In the genomic region with DNA sequence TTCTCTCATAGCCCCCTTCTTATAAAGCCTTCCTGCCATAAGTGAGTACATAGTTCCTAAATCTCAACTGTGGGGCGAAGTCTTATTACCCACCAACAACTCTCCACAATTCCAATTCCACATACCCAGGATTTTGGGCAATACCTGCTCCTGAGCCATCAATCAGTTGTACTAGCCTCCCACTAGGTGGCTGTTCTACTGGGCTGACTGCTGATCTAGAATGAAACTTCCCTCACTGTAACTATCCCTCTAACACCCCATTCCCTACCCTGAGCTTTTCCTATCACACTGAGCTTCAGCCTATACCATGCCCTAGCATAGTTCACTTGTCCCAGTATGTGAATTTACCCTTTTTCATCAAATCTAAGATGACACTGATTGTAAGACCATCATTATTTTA, we compare ENCODE assay signal across 1 cellular context.
TF ChIP-seq lines count a peak whose summit lies in the region.

No MANE protein-coding gene starts in this region.

TF ChIP-seq in GM23338, 12 proteins besides CTCF, POLR2A, EP300 and RAD21:
- TF ChIP-seq ZNF114 (CRISPR knock-in tag; IDR thresholded peaks at IDR 0.05) (no peak), CREB1 (CRISPR knock-in tag; IDR thresholded peaks at IDR 0.05; ENCODE audit: low read depth) (no peak), POLR2AphosphoS5 (IDR thresholded peaks at IDR 0.05; ENCODE audit: low read depth) (no peak), EZH2phosphoT487 (IDR thresholded peaks at IDR 0.05; ENCODE audit: unreplicated experiment) (no peak), EZH2 (IDR thresholded peaks at IDR 0.05; ENCODE audit: low read depth, unreplicated experiment) (no peak), STAT1 (IDR thresholded peaks at IDR 0.05; ENCODE audit: unreplicated experiment) (no peak), NANOG (IDR thresholded peaks at IDR 0.05; ENCODE audit: borderline replicate concordance) (no peak), ZNF331 (CRISPR knock-in tag; IDR thresholded peaks at IDR 0.05; ENCODE audit: low read depth) (no peak), JUNB (IDR thresholded peaks at IDR 0.05; ENCODE audit: unreplicated experiment) (no peak), REST (IDR thresholded peaks at IDR 0.05; ENCODE audit: unreplicated experiment) (no peak)
- TF ChIP-seq, protein P1, sequence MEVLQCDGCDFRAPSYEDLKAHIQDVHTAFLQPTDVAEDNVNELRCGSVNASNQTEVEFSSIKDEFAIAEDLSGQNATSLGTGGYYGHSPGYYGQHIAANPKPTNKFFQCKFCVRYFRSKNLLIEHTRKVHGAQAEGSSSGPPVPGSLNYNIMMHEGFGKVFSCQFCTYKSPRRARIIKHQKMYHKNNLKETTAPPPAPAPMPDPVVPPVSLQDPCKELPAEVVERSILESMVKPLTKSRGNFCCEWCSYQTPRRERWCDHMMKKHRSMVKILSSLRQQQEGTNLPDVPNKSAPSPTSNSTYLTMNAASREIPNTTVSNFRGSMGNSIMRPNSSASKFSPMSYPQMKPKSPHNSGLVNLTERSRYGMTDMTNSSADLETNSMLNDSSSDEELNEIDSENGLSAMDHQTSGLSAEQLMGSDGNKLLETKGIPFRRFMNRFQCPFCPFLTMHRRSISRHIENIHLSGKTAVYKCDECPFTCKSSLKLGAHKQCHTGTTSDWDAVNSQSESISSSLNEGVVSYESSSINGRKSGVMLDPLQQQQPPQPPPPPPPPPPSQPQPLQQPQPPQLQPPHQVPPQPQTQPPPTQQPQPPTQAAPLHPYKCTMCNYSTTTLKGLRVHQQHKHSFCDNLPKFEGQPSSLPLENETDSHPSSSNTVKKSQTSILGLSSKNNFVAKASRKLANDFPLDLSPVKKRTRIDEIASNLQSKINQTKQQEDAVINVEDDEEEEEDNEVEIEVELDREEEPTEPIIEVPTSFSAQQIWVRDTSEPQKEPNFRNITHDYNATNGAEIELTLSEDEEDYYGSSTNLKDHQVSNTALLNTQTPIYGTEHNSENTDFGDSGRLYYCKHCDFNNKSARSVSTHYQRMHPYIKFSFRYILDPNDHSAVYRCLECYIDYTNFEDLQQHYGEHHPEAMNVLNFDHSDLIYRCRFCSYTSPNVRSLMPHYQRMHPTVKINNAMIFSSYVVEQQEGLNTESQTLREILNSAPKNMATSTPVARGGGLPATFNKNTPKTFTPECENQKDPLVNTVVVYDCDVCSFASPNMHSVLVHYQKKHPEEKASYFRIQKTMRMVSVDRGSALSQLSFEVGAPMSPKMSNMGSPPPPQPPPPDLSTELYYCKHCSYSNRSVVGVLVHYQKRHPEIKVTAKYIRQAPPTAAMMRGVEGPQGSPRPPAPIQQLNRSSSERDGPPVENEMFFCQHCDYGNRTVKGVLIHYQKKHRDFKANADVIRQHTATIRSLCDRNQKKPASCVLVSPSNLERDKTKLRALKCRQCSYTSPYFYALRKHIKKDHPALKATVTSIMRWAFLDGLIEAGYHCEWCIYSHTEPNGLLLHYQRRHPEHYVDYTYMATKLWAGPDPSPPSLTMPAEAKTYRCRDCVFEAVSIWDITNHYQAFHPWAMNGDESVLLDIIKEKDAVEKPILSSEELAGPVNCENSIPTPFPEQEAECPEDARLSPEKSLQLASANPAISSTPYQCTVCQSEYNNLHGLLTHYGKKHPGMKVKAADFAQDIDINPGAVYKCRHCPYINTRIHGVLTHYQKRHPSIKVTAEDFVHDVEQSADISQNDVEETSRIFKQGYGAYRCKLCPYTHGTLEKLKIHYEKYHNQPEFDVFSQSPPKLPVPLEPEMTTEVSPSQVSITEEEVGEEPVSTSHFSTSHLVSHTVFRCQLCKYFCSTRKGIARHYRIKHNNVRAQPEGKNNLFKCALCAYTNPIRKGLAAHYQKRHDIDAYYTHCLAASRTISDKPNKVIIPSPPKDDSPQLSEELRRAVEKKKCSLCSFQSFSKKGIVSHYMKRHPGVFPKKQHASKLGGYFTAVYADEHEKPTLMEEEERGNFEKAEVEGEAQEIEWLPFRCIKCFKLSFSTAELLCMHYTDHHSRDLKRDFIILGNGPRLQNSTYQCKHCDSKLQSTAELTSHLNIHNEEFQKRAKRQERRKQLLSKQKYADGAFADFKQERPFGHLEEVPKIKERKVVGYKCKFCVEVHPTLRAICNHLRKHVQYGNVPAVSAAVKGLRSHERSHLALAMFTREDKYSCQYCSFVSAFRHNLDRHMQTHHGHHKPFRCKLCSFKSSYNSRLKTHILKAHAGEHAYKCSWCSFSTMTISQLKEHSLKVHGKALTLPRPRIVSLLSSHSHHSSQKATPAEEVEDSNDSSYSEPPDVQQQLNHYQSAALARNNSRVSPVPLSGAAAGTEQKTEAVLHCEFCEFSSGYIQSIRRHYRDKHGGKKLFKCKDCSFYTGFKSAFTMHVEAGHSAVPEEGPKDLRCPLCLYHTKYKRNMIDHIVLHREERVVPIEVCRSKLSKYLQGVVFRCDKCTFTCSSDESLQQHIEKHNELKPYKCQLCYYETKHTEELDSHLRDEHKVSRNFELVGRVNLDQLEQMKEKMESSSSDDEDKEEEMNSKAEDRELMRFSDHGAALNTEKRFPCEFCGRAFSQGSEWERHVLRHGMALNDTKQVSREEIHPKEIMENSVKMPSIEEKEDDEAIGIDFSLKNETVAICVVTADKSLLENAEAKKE (CRISPR knock-in tag; IDR thresholded peaks at IDR 0.05) = no peak
- TF ChIP-seq, protein P2, sequence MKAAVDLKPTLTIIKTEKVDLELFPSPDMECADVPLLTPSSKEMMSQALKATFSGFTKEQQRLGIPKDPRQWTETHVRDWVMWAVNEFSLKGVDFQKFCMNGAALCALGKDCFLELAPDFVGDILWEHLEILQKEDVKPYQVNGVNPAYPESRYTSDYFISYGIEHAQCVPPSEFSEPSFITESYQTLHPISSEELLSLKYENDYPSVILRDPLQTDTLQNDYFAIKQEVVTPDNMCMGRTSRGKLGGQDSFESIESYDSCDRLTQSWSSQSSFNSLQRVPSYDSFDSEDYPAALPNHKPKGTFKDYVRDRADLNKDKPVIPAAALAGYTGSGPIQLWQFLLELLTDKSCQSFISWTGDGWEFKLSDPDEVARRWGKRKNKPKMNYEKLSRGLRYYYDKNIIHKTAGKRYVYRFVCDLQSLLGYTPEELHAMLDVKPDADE (IDR thresholded peaks at IDR 0.05) = no peak
